ENCODE assay signal across 23 cellular contexts in genomic region chr3:103158183-103158582, GRCh38.
A peak's percentile ranks its signal among the peaks of the same experiment; 100 is the strongest.
DNase-seq lines count a peak whose midpoint lies in the region; ATAC-seq, FAIRE-seq and TF ChIP-seq lines count a peak whose summit lies in the region.
"Had no signal": no experiment of that assay in that cellular context is flagged by ENCODE, and none has a peak within 500 bp of the region (broad histone marks: within the 10 kb centered on the region; RNA-seq: fewer than 3 reads in every experiment).

No MANE protein-coding gene starts in this region.

- no peak overlapping the region for H4K8ac ChIP-seq in mesendoderm (ENCODE audit: low read depth, low read length)

- H2AK5ac ChIP-seq in mesendoderm (ENCODE audit: low read length) = no peak overlapping the region

- H2AFZ ChIP-seq in GM23338 = 0 out of 2 replicates have a peak overlapping the region, but pooled peaks have one; percentile 29

- H3K36me3 ChIP-seq in GM23338 (ENCODE audit: insufficient read depth) (no peaks in the 10 kb centered on the region), mesendoderm (ENCODE audit: control insufficient read depth, insufficient read depth, low read length) (no peaks in the 10 kb centered on the region), kidney (ENCODE audit: control insufficient read depth in 1 of 2, insufficient read depth in 2 of 2, low read length in 2 of 2) (no peaks in the 10 kb centered on the region)
- H3K36me3 ChIP-seq: MG63, Peyer's patch had no signal

- no peaks in the 10 kb centered on the region for H3F3A ChIP-seq in GM23338 (replicated peaks; ENCODE audit: low read depth)

- H4K5ac ChIP-seq in mesendoderm (ENCODE audit: low read length) = no peak overlapping the region

- H2BK15ac ChIP-seq in mesendoderm (replicated peaks; ENCODE audit: low read depth) = no peak overlapping the region

- H3K27me3 Mint-ChIP-seq in GM23338 (ENCODE audit: insufficient read depth, low read depth, poor library complexity) (no peaks in the 10 kb centered on the region), endothelial cell (ENCODE audit: unreplicated experiment) (no peaks in the 10 kb centered on the region)
- H3K27me3 Mint-ChIP-seq: CD4-positive, alpha-beta memory T cell had no signal

- H3K4ac ChIP-seq in mesendoderm (ENCODE audit: low read depth, low read length) = no peak overlapping the region

- H3K9me3 ChIP-seq in kidney (ENCODE audit: control insufficient read depth in 1 of 2, low read length in 2 of 2) = no peaks in the 10 kb centered on the region
- H3K9me3 ChIP-seq: A549, Peyer's patch had no signal

- H3K4me1 Mint-ChIP-seq in GM23338 (peaks cover 9% of the 10 kb centered on the region; the same call in 2 of the 3 replicates), endothelial cell (ENCODE audit: unreplicated experiment) (peaks cover 13% of the 10 kb centered on the region)
- H3K4me1 Mint-ChIP-seq: CD4-positive, alpha-beta memory T cell had no signal

- no peaks in the 10 kb centered on the region for H3K9me3 Mint-ChIP-seq in GM23338
- H3K9me3 Mint-ChIP-seq in endothelial cell (ENCODE audit: unreplicated experiment) = no peaks in the 10 kb centered on the region
- H3K9me3 Mint-ChIP-seq: CD4-positive, alpha-beta memory T cell had no signal

- H3K9ac ChIP-seq in mesendoderm (ENCODE audit: low read length) = no peak overlapping the region
- no peak overlapping the region for H3K9ac ChIP-seq in kidney (ENCODE audit: low read length in 2 of 2)

- intact Hi-C loops in kidney (cut with DNase I) = no loop called here

- H3K56ac ChIP-seq in mesendoderm (ENCODE audit: low read length) = no peak overlapping the region

- no peaks in the 10 kb centered on the region for H3K9me2 ChIP-seq in GM23338 (ENCODE audit: insufficient read depth)

- no peak overlapping the region for H2BK5ac ChIP-seq in mesendoderm (ENCODE audit: low read length)

- H4K20me1 ChIP-seq in GM23338 (replicated peaks; ENCODE audit: insufficient read depth) = no peaks in the 10 kb centered on the region

- no peak overlapping the region for H3K4me2 ChIP-seq in GM23338
- H3K4me2 ChIP-seq in mesendoderm (ENCODE audit: low read length) = no peak overlapping the region
- H3K4me2 ChIP-seq: A549 had no signal

- no peak overlapping the region; the same call in 1 of the 2 replicates for H3K27ac Mint-ChIP-seq in GM23338
- H3K27ac Mint-ChIP-seq in endothelial cell (ENCODE audit: unreplicated experiment) = peak overlapping the region; percentile 11
- H3K27ac Mint-ChIP-seq: CD4-positive, alpha-beta memory T cell had no signal

- no peak overlapping the region for H2BK120ac ChIP-seq in mesendoderm (ENCODE audit: low read depth, low read length)

- H3K4me1 ChIP-seq in GM23338 (ENCODE audit: insufficient read depth) (no peaks in the 10 kb centered on the region), mesendoderm (ENCODE audit: control insufficient read depth, low read depth, low read length) (no peaks in the 10 kb centered on the region), kidney (ENCODE audit: control insufficient read depth in 1 of 2, insufficient read depth in 1 of 2, low read depth in 1 of 2, low read length in 2 of 2) (no peaks in the 10 kb centered on the region)
- H3K4me1 ChIP-seq: Peyer's patch had no signal

- H3K27me3 ChIP-seq in GM23338 (ENCODE audit: insufficient read depth) (no peaks in the 10 kb centered on the region), mesendoderm (ENCODE audit: insufficient read depth, low read length, poor library complexity) (no peaks in the 10 kb centered on the region)
- H3K27me3 ChIP-seq: MG63, Peyer's patch had no signal

- no peaks in the 10 kb centered on the region for H3K79me1 ChIP-seq in mesendoderm (ENCODE audit: low read length)

- DNase-seq in GM23338 (ENCODE audit: low spot score) (peak; percentile 13), endothelial cell (ENCODE audit: low spot score) (no peak), mesendoderm (peak; percentile 30), NCI-H1048 (lab: John Stamatoyannopoulos, UW) (no peak), kidney (no peak)
- no peak for DNase-seq in effector CD8-positive, alpha-beta T cell (lab: John Stamatoyannopoulos, UW)
- DNase-seq: C1 segment of cervical spinal cord; CD4-positive, alpha-beta memory T cell; COR-L47; DMS79 treated with DMSO at 0.1 percent for 48 hours; GF-D8; IMR-90; KG1; MG63; NCI-H2029; NCI-H2227 treated with DMSO at 0.1 percent for 48 hours; NCI-H526 treated with DMSO at 0.1 percent for 48 hours; Peyer's patch; SHP77 treated with DMSO at 0.1 percent for 48 hours had no signal

- no peak for FAIRE-seq in kidney (lab: Jason Lieb, UNC)
- FAIRE-seq: A549, GM12891, H54 had no signal

- H3K36me3 Mint-ChIP-seq in GM23338 (ENCODE audit: low read depth) (no peaks in the 10 kb centered on the region), endothelial cell (ENCODE audit: low read depth, unreplicated experiment) (no peaks in the 10 kb centered on the region)
- H3K36me3 Mint-ChIP-seq: CD4-positive, alpha-beta memory T cell had no signal

- ATAC-seq in GM23338 = peak; percentile 54
- no peak for ATAC-seq in HG02623 (IDR thresholded peaks at IDR 0.05; ENCODE audit: unreplicated experiment)
- ATAC-seq: A549 had no signal

- TF ChIP-seq CTCF in GM23338 (conservative IDR thresholded peaks at IDR 0.05; ENCODE audit: low read depth in 2 of 2) (no peak), endothelial cell (IDR thresholded peaks at IDR 0.05; ENCODE audit: unreplicated experiment) (no peak), kidney (IDR thresholded peaks at IDR 0.05; ENCODE audit: borderline replicate concordance, extremely low read depth, insufficient read depth) (no peak)

- H3K4me3 Mint-ChIP-seq in GM23338 = no peak overlapping the region
- no peak overlapping the region for H3K4me3 Mint-ChIP-seq in endothelial cell (ENCODE audit: unreplicated experiment)
- H3K4me3 Mint-ChIP-seq: CD4-positive, alpha-beta memory T cell had no signal

- no peak overlapping the region for H3K18ac ChIP-seq in mesendoderm (ENCODE audit: low read length)

- H3K79me2 ChIP-seq in GM23338 (replicated peaks; ENCODE audit: insufficient read depth) (no peaks in the 10 kb centered on the region), mesendoderm (ENCODE audit: control insufficient read depth, insufficient read depth, low read length) (no peaks in the 10 kb centered on the region)

- H3K4me3 ChIP-seq in GM23338 (no peak overlapping the region), mesendoderm (ENCODE audit: low read length) (no peak overlapping the region), kidney (ENCODE audit: low read length in 2 of 2) (no peak overlapping the region)
- H3K4me3 ChIP-seq: A549, MG63, Peyer's patch had no signal

- WGBS in mesendoderm (ENCODE audit: extremely low coverage, insufficient coverage, low lambda C conversion rate) = no CpG with 5 or more reads among the region's 1 CpG

- H3K23ac ChIP-seq in mesendoderm (ENCODE audit: low read length) = no peak overlapping the region

- H3K27ac ChIP-seq in GM23338 (ENCODE audit: low read depth) (no peak overlapping the region), mesendoderm (ENCODE audit: low read depth, low read length) (no peak overlapping the region), kidney (ENCODE audit: low read depth in 2 of 2, low read length in 2 of 2) (no peak overlapping the region)
- H3K27ac ChIP-seq: A549, Peyer's patch had no signal

TF ChIP-seq in GM23338, 12 proteins besides CTCF, POLR2A, EP300 and RAD21 (continues in another document):
- no peak for TF ChIP-seq EZH2 (IDR thresholded peaks at IDR 0.05; ENCODE audit: low read depth, unreplicated experiment)

Comparison
In these comparisons a context has a peak if more than half of its experiments do, and no peak if none do; other contexts are left out.
1. DNase-seq: peak in GM23338 (single experiment) and mesendoderm (single experiment); none in endothelial cell (single experiment), NCI-H1048 (single experiment), kidney (single experiment) and effector CD8-positive, alpha-beta T cell (single experiment).